8 cellular contexts compared by ENCODE assay signal in genomic region chr7:112449353-112449752, GRCh38. TPM values are rescaled to one million over a fixed set of nuclear protein-coding genes. Genes with fewer than 3 reads are reported as not detected.
DNase-seq lines count a peak whose midpoint lies in the region; ATAC-seq and TF ChIP-seq lines count a peak whose summit lies in the region.

No MANE protein-coding gene starts in this region.

- TF ChIP-seq CTCF in heart right ventricle (IDR thresholded peaks at IDR 0.05) (no peak), upper lobe of right lung (IDR thresholded peaks at IDR 0.05) (no peak)

- no peaks in the 10 kb centered on the region for H3K27me3 Mint-ChIP-seq in activated CD4-positive, alpha-beta T cell treated with anti-CD3 and anti-CD28 coated beads for 36 hours

- ATAC-seq in heart right ventricle (no peak), left ventricle myocardium superior (no peak), upper lobe of right lung (no peak), GM21723 (IDR thresholded peaks at IDR 0.05; ENCODE audit: unreplicated experiment) (no peak), HG02840 (IDR thresholded peaks at IDR 0.05; ENCODE audit: low FRiP score, unreplicated experiment) (no peak)
- peak; percentile 42 for ATAC-seq in activated CD4-positive, alpha-beta T cell treated with anti-CD3 and anti-CD28 coated beads for 36 hours

- peak overlapping the region; percentile 98 for H3K27ac Mint-ChIP-seq in activated CD4-positive, alpha-beta T cell treated with anti-CD3 and anti-CD28 coated beads for 36 hours

- intact Hi-C loops in heart right ventricle (cut with DNase I) = loop anchor here in 1 of 10 donors (5.0 kb wide), 1 partner anchor 48 kb away; no protein-coding TSS in a partner anchor
- intact Hi-C loops in left ventricle myocardium superior (cut with micrococcal nuclease) = no loop called here
- intact Hi-C loops in activated CD4-positive, alpha-beta T cell treated with anti-CD3 and anti-CD28 coated beads for 36 hours (cut with DNase I, micrococcal nuclease) = loop anchor here (2.0 to 5.0 kb wide), 2 partner anchors 673 to 1422 kb away; no protein-coding TSS in a partner anchor
- intact Hi-C loops in upper lobe of right lung (cut with DNase I) = no loop called here

- no peaks in the 10 kb centered on the region for H3K9me3 Mint-ChIP-seq in activated CD4-positive, alpha-beta T cell treated with anti-CD3 and anti-CD28 coated beads for 36 hours (ENCODE audit: low read depth)

- H3K4me1 Mint-ChIP-seq in activated CD4-positive, alpha-beta T cell treated with anti-CD3 and anti-CD28 coated beads for 36 hours = peaks cover 36% of the 10 kb centered on the region

- CTCF ChIA-PET in activated CD4-positive, alpha-beta T cell treated with anti-CD3 and anti-CD28 coated beads for 36 hours (lab: Charles Lee) = interaction anchor here (0.5 kb wide), 1 partner anchor 55 kb away, joined by 3 read pairs; no protein-coding TSS in a partner anchor

- peak overlapping the region; percentile 97 for H3K4me3 Mint-ChIP-seq in activated CD4-positive, alpha-beta T cell treated with anti-CD3 and anti-CD28 coated beads for 36 hours

- POLR2A ChIA-PET in activated CD4-positive, alpha-beta T cell treated with anti-CD3 and anti-CD28 coated beads for 36 hours (lab: Charles Lee) = interaction anchor here (1.0 to 3.1 kb wide), 4 partner anchors 10 to 245 kb away, joined by 3 to 28 read pairs (median 14); partner anchors contain the start of genes DOCK4 and ZNF277

- peak overlapping the region; percentile 86 for H2AFZ ChIP-seq in neuron (ENCODE audit: low read depth, low read length)

- H3K27ac ChIP-seq in heart right ventricle (peak overlapping the region; percentile 67 to 99 (median 96)), upper lobe of right lung (peak overlapping the region; percentile 99)
- peak overlapping the region; percentile 99 for H3K27ac ChIP-seq in effector memory CD4-positive, alpha-beta T cell (ENCODE audit: insufficient read depth, low read length, poor library complexity, severe bottlenecking)

- no peaks in the 10 kb centered on the region for H3K9me3 ChIP-seq in heart right ventricle
- H3K9me3 ChIP-seq in effector memory CD4-positive, alpha-beta T cell (ENCODE audit: control insufficient read depth, low read length) = no peaks in the 10 kb centered on the region
- no peaks in the 10 kb centered on the region for H3K9me3 ChIP-seq in neuron (ENCODE audit: low read length)
- no peaks in the 10 kb centered on the region for H3K9me3 ChIP-seq in upper lobe of right lung

- H3K27me3 ChIP-seq in heart right ventricle (no peaks in the 10 kb centered on the region), neuron (ENCODE audit: insufficient read depth, low read length) (no peaks in the 10 kb centered on the region), upper lobe of right lung (no peaks in the 10 kb centered on the region)
- no peaks in the 10 kb centered on the region for H3K27me3 ChIP-seq in effector memory CD4-positive, alpha-beta T cell (replicated peaks; ENCODE audit: control insufficient read depth, insufficient read depth, low read length, poor library complexity, severe bottlenecking)

- peak overlapping the region in 9 of 10 donors; percentile 77 to 97 (median 90) for H3K4me3 ChIP-seq in heart right ventricle
- H3K4me3 ChIP-seq in effector memory CD4-positive, alpha-beta T cell (ENCODE audit: insufficient read depth, low read depth, low read length, poor library complexity, severe bottlenecking) = peak overlapping the region; percentile 98
- H3K4me3 ChIP-seq in neuron (ENCODE audit: low read length) = peak overlapping the region; percentile 93
- H3K4me3 ChIP-seq in upper lobe of right lung = peak overlapping the region; percentile 95

- no peak for DNase-seq in heart right ventricle
- DNase-seq in left ventricle myocardium superior = no peak
- peak; percentile 73 for DNase-seq in activated CD4-positive, alpha-beta T cell treated with anti-CD3 and anti-CD28 coated beads for 36 hours
- peak in 2 of 3 donors; percentile 23 to 32 for DNase-seq in effector memory CD4-positive, alpha-beta T cell
- no peak for DNase-seq in upper lobe of right lung

- WGBS in heart right ventricle, 2 donors = 52 to 56% methylated on average over 5 of the region's 5 CpGs

- no peaks in the 10 kb centered on the region for H3K36me3 ChIP-seq in heart right ventricle
- no peaks in the 10 kb centered on the region for H3K36me3 ChIP-seq in effector memory CD4-positive, alpha-beta T cell (ENCODE audit: control insufficient read depth, insufficient read depth, low read length)
- H3K36me3 ChIP-seq in neuron (ENCODE audit: insufficient read depth, low read length) = no peaks in the 10 kb centered on the region
- H3K36me3 ChIP-seq in upper lobe of right lung = no peaks in the 10 kb centered on the region

- H3K36me3 Mint-ChIP-seq in activated CD4-positive, alpha-beta T cell treated with anti-CD3 and anti-CD28 coated beads for 36 hours (ENCODE audit: low read depth) = peaks cover 8% of the 10 kb centered on the region

- H3K4me1 ChIP-seq in heart right ventricle (peaks cover 0 to 47% (median 32%) of the 10 kb centered on the region in 9 donors), neuron (ENCODE audit: insufficient read depth, low read length) (peaks cover 24% of the 10 kb centered on the region), upper lobe of right lung (peaks cover 17% of the 10 kb centered on the region)
- H3K4me1 ChIP-seq in effector memory CD4-positive, alpha-beta T cell (ENCODE audit: control insufficient read depth, insufficient read depth, low read length, poor library complexity, severe bottlenecking) = peaks cover 9% of the 10 kb centered on the region

RNA-seq across cellular contexts. Expression of gene IFRD1, which starts 0.9 kb away (rescaled TPM):
- total RNA-seq in heart right ventricle (10 to 100 TPM; 17.5 to 94.6 (median 26.2) TPM), left ventricle myocardium superior (20.6 TPM), upper lobe of right lung (49.9 TPM)
- 10 to 100 TPM; 70.7 to 78.5 TPM for polyA plus RNA-seq in heart right ventricle
- 10 to 100 TPM; 40.3 to 48.9 TPM for total RNA-seq in activated CD4-positive, alpha-beta T cell treated with anti-CD3 and anti-CD28 coated beads for 36 hours

RNA-seq across cellular contexts. Expression of gene LSMEM1, which starts 31.4 kb away (rescaled TPM):
- total RNA-seq in heart right ventricle (10 to 100 TPM in 1 of 10 donors, 1 to 10 TPM in 9; 1.1 to 11.6 (median 4.8) TPM), left ventricle myocardium superior (1.4 TPM), upper lobe of right lung (0.96 TPM)
- 1 to 10 TPM in 1 of 2 donors, under 1 TPM in 1; 0.65 to 4.2 TPM for polyA plus RNA-seq in heart right ventricle
- total RNA-seq in activated CD4-positive, alpha-beta T cell treated with anti-CD3 and anti-CD28 coated beads for 36 hours = under 1 TPM; 0.67 to 0.69 TPM

Comparison
In these comparisons a context has a peak if more than half of its experiments do, and no peak if none do; other contexts are left out.
1. DNase-seq: peak in activated CD4-positive, alpha-beta T cell treated with anti-CD3 and anti-CD28 coated beads for 36 hours (single experiment) and effector memory CD4-positive, alpha-beta T cell (2 of 3); none in heart right ventricle (0 of 2), left ventricle myocardium superior (single experiment) and upper lobe of right lung (single experiment).
2. intact Hi-C loops: an anchor here in activated CD4-positive, alpha-beta T cell treated with anti-CD3 and anti-CD28 coated beads for 36 hours (2.0 to 5.0 kb wide); none called in left ventricle myocardium superior and upper lobe of right lung.
3. Peak in every context shown above with its lines, with median percentiles within 50 percentile points of each other: H3K27ac ChIP-seq and H3K4me3 ChIP-seq.